Comparison of ENCODE assay signal across 8 cellular contexts in the genomic region with DNA sequence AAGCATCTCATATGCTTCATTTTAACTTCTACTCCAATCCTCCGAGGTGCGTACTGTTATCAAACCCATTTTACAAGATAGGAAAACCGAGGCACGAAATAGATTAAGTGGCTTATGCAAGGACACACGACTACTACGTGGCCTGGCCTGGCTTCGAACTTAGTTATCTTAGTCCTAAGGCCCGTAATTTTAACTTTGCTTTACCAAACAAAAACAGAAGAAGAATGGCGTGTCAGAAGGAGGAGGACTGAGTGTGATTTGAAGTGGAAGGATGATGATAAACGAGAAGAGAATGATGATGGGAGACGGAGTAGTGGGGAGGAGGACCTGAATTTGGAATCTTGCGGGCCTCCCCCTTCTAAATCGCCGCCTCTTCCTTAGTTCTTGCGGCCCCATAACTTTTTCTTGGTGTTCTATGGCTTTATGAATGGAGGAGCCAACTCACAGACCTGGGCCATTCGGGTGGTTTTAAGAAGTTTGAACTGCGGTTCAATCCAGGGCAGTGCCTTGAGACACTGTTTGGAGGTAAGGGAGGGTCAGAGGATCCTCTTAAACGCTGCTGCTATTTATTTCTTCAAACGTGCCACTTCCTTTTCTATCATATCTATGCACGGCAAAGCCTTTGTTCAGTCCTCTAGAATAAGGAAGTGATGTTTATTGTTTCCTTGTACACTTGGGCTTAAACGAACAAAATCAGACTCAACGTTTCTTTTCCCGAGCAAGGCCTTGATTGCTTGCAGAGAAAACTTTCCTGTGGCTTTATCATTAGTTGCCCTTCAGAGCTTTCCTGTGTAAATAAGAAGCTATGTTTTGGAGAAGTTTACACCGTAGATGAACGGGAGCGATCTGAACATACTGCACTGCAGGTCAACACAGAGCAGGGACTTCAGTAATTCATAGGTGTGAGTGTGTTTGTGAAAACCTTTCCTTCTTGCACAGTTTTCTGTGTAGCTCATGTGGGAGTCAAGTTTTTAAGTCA. TPM values are rescaled to one million over a fixed set of nuclear protein-coding genes. Genes with fewer than 3 reads are reported as not detected.
A peak's percentile ranks its signal among the peaks of the same experiment; 100 is the strongest.
DNase-seq lines count a peak whose midpoint lies in the region; ATAC-seq and TF ChIP-seq lines count a peak whose summit lies in the region.

No MANE protein-coding gene starts in this region.

- H3K27ac ChIP-seq in body of pancreas (peak overlapping the region; percentile 95 to 100 (median 99)), right lobe of liver (peak overlapping the region; percentile 96 to 97 (median 97)), thyroid gland (peak overlapping the region; percentile 98 to 100 (median 99))

- ATAC-seq in body of pancreas (no peak), right lobe of liver (no peak), HG03460 (IDR thresholded peaks at IDR 0.05; ENCODE audit: unreplicated experiment) (no peak)

- H3K4me3 ChIP-seq in body of pancreas, result peak overlapping the region; percentile 65 to 91
- peak overlapping the region; percentile 64 to 85 (median 80) for H3K4me3 ChIP-seq in right lobe of liver
- H3K4me3 ChIP-seq in thyroid gland (replicated peaks in 1 of 3), result peak overlapping the region; percentile 35 to 77 (median 71)

- WGBS in body of pancreas, 2 donors, result 1% methylated on average over 26 of the region's 26 CpGs
- WGBS in right lobe of liver (ENCODE audit: insufficient coverage, low coverage, low lambda C conversion rate, missing lambda C conversion rate), result 1% methylated on average over 26 of the region's 26 CpGs
- 1 to 2% methylated on average over 26 of the region's 26 CpGs for WGBS in thyroid gland, 2 donors

- H3K27me3 ChIP-seq in body of pancreas, result no peaks in the 10 kb centered on the region
- no peaks in the 10 kb centered on the region for H3K27me3 ChIP-seq in right lobe of liver
- no peaks in the 10 kb centered on the region for H3K27me3 ChIP-seq in thyroid gland

- no peak for TF ChIP-seq POLR2A in body of pancreas (IDR thresholded peaks at IDR 0.05)
- no peak for TF ChIP-seq POLR2A in right lobe of liver (IDR thresholded peaks at IDR 0.05)
- TF ChIP-seq POLR2A in thyroid gland (IDR thresholded peaks at IDR 0.05), result no peak

- intact Hi-C loops in body of pancreas (cut with DNase I) (no loop called here), right lobe of liver (cut with DNase I) (loop anchor here in 1 of 2 donors (10.0 kb wide), 1 partner anchor 76 kb away; the partner anchor contains the start of gene GEMIN5), thyroid gland (cut with DNase I) (loop anchor here (10.0 kb wide), 1 partner anchor 104 kb away; the partner anchor contains the start of gene LARP1)

- peak; percentile 66 for DNase-seq in activated effector memory CD4-positive, alpha-beta T cell treated with anti-CD3 and anti-CD28 coated beads, Interleukin-2, amount 50 U/mL, for 16 hours
- DNase-seq in activated effector memory CD4-positive, alpha-beta T cell treated with Interleukin-2 at 50 U/mL for 16 hours, result no peak
- DNase-seq in NOMO-1 (lab: John Stamatoyannopoulos, UW; ENCODE audit: unreplicated experiment in 2 of 2) (peak; percentile 78 to 92), body of pancreas (no peak), right lobe of liver (no peak), thyroid gland (no peak), NCI-H345 treated with DMSO at 0.1 percent for 48 hours (lab: John Stamatoyannopoulos, UW; ENCODE audit: unreplicated experiment) (no peak)

- TF ChIP-seq CTCF in body of pancreas (IDR thresholded peaks at IDR 0.05), result no peak
- TF ChIP-seq CTCF in right lobe of liver (IDR thresholded peaks at IDR 0.05), result no peak
- no peak for TF ChIP-seq CTCF in thyroid gland (IDR thresholded peaks at IDR 0.05)

- H3K36me3 ChIP-seq in body of pancreas (replicated peaks in 1 of 2; ENCODE audit: insufficient read depth in 1 of 2, low read depth in 2 of 2), result no peaks in the 10 kb centered on the region
- H3K36me3 ChIP-seq in right lobe of liver, result peaks cover 0 to 5% (median 0%) of the 10 kb centered on the region in 4 donors
- H3K36me3 ChIP-seq in thyroid gland, result peaks cover 0 to under 1% of the 10 kb centered on the region in 2 donors

- H3K9me3 ChIP-seq in body of pancreas (no peaks in the 10 kb centered on the region), right lobe of liver (no peaks in the 10 kb centered on the region), thyroid gland (no peaks in the 10 kb centered on the region)

- H3K4me1 ChIP-seq in body of pancreas, result peaks cover 40% of the 10 kb centered on the region
- peaks cover 0 to 35% (median 7%) of the 10 kb centered on the region in 4 donors for H3K4me1 ChIP-seq in right lobe of liver
- peaks cover 23 to 43% of the 10 kb centered on the region in 2 donors for H3K4me1 ChIP-seq in thyroid gland

RNA-seq across cellular contexts. Expression of gene CNOT8, which starts 0.8 kb away (rescaled TPM):
- 10 to 100 TPM; 19.8 to 32.4 TPM for total RNA-seq in body of pancreas
- total RNA-seq in right lobe of liver, result 10 to 100 TPM; 12.4 to 19.6 (median 16.5) TPM
- total RNA-seq in thyroid gland, result 100 to 1,000 TPM in 1 of 4 donors, 10 to 100 TPM in 3; 70.3 to 123 (median 88.6) TPM

RNA-seq across cellular contexts. Expression of gene FAXDC2, which starts 8.9 kb away (rescaled TPM):
- 10 to 100 TPM in 1 of 2 donors, 1 to 10 TPM in 1; 8.0 to 10.9 TPM for total RNA-seq in body of pancreas
- 10 to 100 TPM; 27.3 to 98.1 (median 53.2) TPM for total RNA-seq in right lobe of liver
- total RNA-seq in thyroid gland, result 100 to 1,000 TPM in 1 of 4 donors, 10 to 100 TPM in 3; 47.0 to 148 (median 52.9) TPM

Comparison
In these comparisons a context has a peak if more than half of its experiments do, and no peak if none do; other contexts are left out.
1. DNase-seq: peak in activated effector memory CD4-positive, alpha-beta T cell treated with anti-CD3 and anti-CD28 coated beads, Interleukin-2, amount 50 U/mL, for 16 hours (single experiment) and NOMO-1 (2 of 2); none in activated effector memory CD4-positive, alpha-beta T cell treated with Interleukin-2 at 50 U/mL for 16 hours (single experiment), body of pancreas (0 of 4), right lobe of liver (0 of 3), thyroid gland (0 of 2) and NCI-H345 treated with DMSO at 0.1 percent for 48 hours (single experiment).
2. Peak in every context shown above with its lines, with median percentiles within 50 percentile points of each other: H3K27ac ChIP-seq and H3K4me3 ChIP-seq.